Comparison of ENCODE assay signal across 9 cellular contexts in genomic region chr12:89856431-89856830, GRCh38.
DNase-seq lines count a peak whose midpoint lies in the region; ATAC-seq, FAIRE-seq and TF ChIP-seq lines count a peak whose summit lies in the region.
"Had no signal": no experiment of that assay in that cellular context is flagged by ENCODE, and none has a peak within 500 bp of the region (broad histone marks: within the 10 kb centered on the region; RNA-seq: fewer than 3 reads in every experiment).

No MANE protein-coding gene starts in this region.

- no peak overlapping the region for H3K4me3 Mint-ChIP-seq in neural progenitor cell

- H3K4me1 Mint-ChIP-seq in neural progenitor cell = peaks cover 5% of the 10 kb centered on the region

- H3K9me3 ChIP-seq in BLaER1 (no peaks in the 10 kb centered on the region), SU-DHL-6 (ENCODE audit: insufficient read depth, low read length) (no peaks in the 10 kb centered on the region), neural progenitor cell (ENCODE audit: low read depth) (no peaks in the 10 kb centered on the region)

- no peak overlapping the region for H3K27ac ChIP-seq in BLaER1
- H3K27ac ChIP-seq in SU-DHL-6 (ENCODE audit: low read depth, low read length) = no peak overlapping the region
- H3K27ac ChIP-seq in neural progenitor cell = no peak overlapping the region
- H3K27ac ChIP-seq: epithelial cell of prostate had no signal

- peak; percentile 9 for DNase-seq in GM19239 (ENCODE audit: insufficient read length, low spot score)
- no peak for DNase-seq in neural progenitor cell (ENCODE audit: low spot score)
- DNase-seq in epidermal melanocyte (ENCODE audit: insufficient read length, low spot score) = no peak
- no peak for DNase-seq in NCI-H187 (lab: John Stamatoyannopoulos, UW)
- no peak for DNase-seq in NCI-H146 treated with DMSO at 0.1 percent for 48 hours (lab: John Stamatoyannopoulos, UW; ENCODE audit: unreplicated experiment)

- no peaks in the 10 kb centered on the region for H3K9me2 ChIP-seq in SU-DHL-6 (replicated peaks; ENCODE audit: insufficient read depth, low read length)

- H3K79me2 ChIP-seq in SU-DHL-6 (ENCODE audit: insufficient read depth, low read length) (no peaks in the 10 kb centered on the region), neural progenitor cell (ENCODE audit: low read depth) (no peaks in the 10 kb centered on the region)

- no peak overlapping the region for H3K9ac ChIP-seq in BLaER1
- H3K9ac ChIP-seq in SU-DHL-6 (ENCODE audit: low read length) = no peak overlapping the region
- H3K9ac ChIP-seq in neural progenitor cell = no peak overlapping the region

- H3K36me3 Mint-ChIP-seq in neural progenitor cell = no peaks in the 10 kb centered on the region

- H3K27me3 ChIP-seq in BLaER1 (no peaks in the 10 kb centered on the region), SU-DHL-6 (ENCODE audit: low read length) (no peaks in the 10 kb centered on the region), neural progenitor cell (no peaks in the 10 kb centered on the region)

- H3K36me3 ChIP-seq in BLaER1 = no peaks in the 10 kb centered on the region
- H3K36me3 ChIP-seq in SU-DHL-6 (ENCODE audit: low read length) = no peaks in the 10 kb centered on the region
- H3K36me3 ChIP-seq in neural progenitor cell = no peaks in the 10 kb centered on the region

- H4K20me1 ChIP-seq in BLaER1 (no peaks in the 10 kb centered on the region), SU-DHL-6 (ENCODE audit: low read depth, low read length) (no peaks in the 10 kb centered on the region), neural progenitor cell (ENCODE audit: low read depth) (no peaks in the 10 kb centered on the region)

- H3F3A ChIP-seq in SU-DHL-6 (ENCODE audit: insufficient read depth) (no peaks in the 10 kb centered on the region; the same call in 1 of the 2 replicates), neural progenitor cell (ENCODE audit: low read depth) (no peaks in the 10 kb centered on the region)

- H3K27me3 Mint-ChIP-seq in neural progenitor cell (ENCODE audit: insufficient read depth, low read depth) = peaks cover 3% of the 10 kb centered on the region

- no peaks in the 10 kb centered on the region for H3K9me3 Mint-ChIP-seq in neural progenitor cell

- peak overlapping the region; percentile 48 for H3K27ac Mint-ChIP-seq in neural progenitor cell

- no peak overlapping the region for H2AFZ ChIP-seq in SU-DHL-6 (ENCODE audit: low read depth, low read length, severe bottlenecking)
- no peak overlapping the region for H2AFZ ChIP-seq in neural progenitor cell (replicated peaks)

- peak; percentile 90 for FAIRE-seq in GM19239 (lab: Jason Lieb, UNC)

- H3K4me1 ChIP-seq in BLaER1 (peaks cover 14% of the 10 kb centered on the region), neural progenitor cell (peaks cover 14% of the 10 kb centered on the region)

- no peak overlapping the region for H3K4me3 ChIP-seq in BLaER1
- H3K4me3 ChIP-seq in SU-DHL-6 (ENCODE audit: insufficient read depth, low read length, poor library complexity, severe bottlenecking) = no peak overlapping the region
- no peak overlapping the region for H3K4me3 ChIP-seq in neural progenitor cell

- peak overlapping the region; percentile 23 for H3K4me2 ChIP-seq in BLaER1
- H3K4me2 ChIP-seq in SU-DHL-6 (ENCODE audit: low read depth, low read length, poor library complexity, severe bottlenecking) = peak overlapping the region; percentile 40
- no peak overlapping the region for H3K4me2 ChIP-seq in neural progenitor cell

- TF ChIP-seq CTCF in SU-DHL-6 (IDR thresholded peaks at IDR 0.05; ENCODE audit: insufficient read depth, low read length, poor library complexity, severe bottlenecking) (no peak), neural progenitor cell (IDR thresholded peaks at IDR 0.05) (no peak)

- ATAC-seq in HG03108 (IDR thresholded peaks at IDR 0.05; ENCODE audit: unreplicated experiment) = peak; percentile 91
